Comparison of ENCODE assay signal across 9 cellular contexts in genomic region chr1:109371271-109371739, GRCh38. TPM values are rescaled to one million over a fixed set of nuclear protein-coding genes. Genes with fewer than 3 reads are reported as not detected.
DNase-seq lines count a peak whose midpoint lies in the region; ATAC-seq, FAIRE-seq and TF ChIP-seq lines count a peak whose summit lies in the region.
"Had no signal": no experiment of that assay in that cellular context is flagged by ENCODE, and none has a peak within 500 bp of the region (broad histone marks: within the 10 kb centered on the region; RNA-seq: fewer than 3 reads in every experiment).

No MANE protein-coding gene starts in this region.

- POLR2A ChIA-PET in GM12878 (lab: Charles Lee): no interaction called here
- POLR2A ChIA-PET in CD8-positive, alpha-beta memory T cell (lab: Charles Lee): no interaction called here

- no peak for TF ChIP-seq CTCF in GM12878 (IDR thresholded peaks at IDR 0.05 in 2 of 3, conservative IDR thresholded peaks at IDR 0.05 in 1 of 3; ENCODE audit: control insufficient read depth in 2 of 3, extremely low read depth in 1 of 3, insufficient read depth in 1 of 3, low read depth in 3 of 3, low read length in 3 of 3)
- TF ChIP-seq CTCF in lung (IDR thresholded peaks at IDR 0.05; ENCODE audit: control extremely low read depth, extremely low read depth): no peak
- no peak for TF ChIP-seq CTCF in vagina (IDR thresholded peaks at IDR 0.05)

- H3K9me3 ChIP-seq in GM12878 (replicated peaks; ENCODE audit: control insufficient read depth, insufficient read depth, low read length) (no peaks in the 10 kb centered on the region; the same call in 2 of the 3 replicates), lung (ENCODE audit: control insufficient read depth in 2 of 2, insufficient read depth in 1 of 2, low read length in 1 of 2) (no peaks in the 10 kb centered on the region), vagina (no peaks in the 10 kb centered on the region)
- no peaks in the 10 kb centered on the region for H3K9me3 ChIP-seq in CD8-positive, alpha-beta memory T cell (ENCODE audit: low read length)

- in situ Hi-C loops in GM12878 (cut with MboI): no loop called here

- SMC1A ChIA-PET in GM12878 (lab: Charles Lee; ENCODE audit: uncharacterized antibody, unreplicated experiment): no interaction called here

- no peaks in the 10 kb centered on the region for H3K9me3 Mint-ChIP-seq in CD8-positive, alpha-beta memory T cell

- RAD21 ChIA-PET in GM12878 (lab: Charles Lee; ENCODE audit: unreplicated experiment): interaction anchor here (1.4 kb wide), 1 partner anchor 13 kb away, joined by 3 read pairs; no protein-coding TSS in a partner anchor

- no peak overlapping the region for H3K4me3 Mint-ChIP-seq in CD8-positive, alpha-beta memory T cell

- no peak overlapping the region for H3K9ac ChIP-seq in GM12878 (ENCODE audit: control insufficient read depth, insufficient read depth, low read length)

- CTCF ChIA-PET in GM12878 (lab: Yijun Ruan, JAX): interaction anchor here (0.7 to 1.1 kb wide), 2 partner anchors 8 to 13 kb away, joined by 3 read pairs; no protein-coding TSS in a partner anchor
- CTCF ChIA-PET in CD8-positive, alpha-beta memory T cell (lab: Charles Lee): no interaction called here

- 0 out of 2 replicates have a peak overlapping the region, but pooled peaks have one; percentile 21 for H2AFZ ChIP-seq in GM12878 (ENCODE audit: control insufficient read depth, low read depth, low read length)

- BruUV-seq in GM12878 (replicated peaks; lab: Mats Ljungman, UMichigan): no TSS peak

- no peak for TF ChIP-seq EP300 in GM12878 (IDR thresholded peaks at IDR 0.05; ENCODE audit: borderline replicate concordance in 1 of 2, control insufficient read depth in 1 of 2, low read depth in 2 of 2, low read length in 2 of 2)

- H4K20me1 ChIP-seq in GM12878 (ENCODE audit: control insufficient read depth, insufficient read depth): no peaks in the 10 kb centered on the region

- peaks cover 17 to 50% of the 10 kb centered on the region in 2 donors for H3K27me3 Mint-ChIP-seq in CD8-positive, alpha-beta memory T cell

- no peaks in the 10 kb centered on the region for H3K36me3 ChIP-seq in GM12878 (ENCODE audit: control insufficient read depth in 2 of 2, insufficient read depth in 2 of 2, low read length in 1 of 2)
- peaks cover 13% of the 10 kb centered on the region in 2 donors for H3K36me3 ChIP-seq in lung (ENCODE audit: control insufficient read depth in 2 of 2, insufficient read depth in 2 of 2, low read length in 2 of 2)
- peaks cover 0 to 7% of the 10 kb centered on the region in 2 donors for H3K36me3 ChIP-seq in vagina
- H3K36me3 ChIP-seq in CD8-positive, alpha-beta memory T cell (ENCODE audit: insufficient read depth, low read length): no peaks in the 10 kb centered on the region

- peaks cover 0 to 1% (median 0%) of the 10 kb centered on the region in 3 donors for H3K36me3 Mint-ChIP-seq in CD8-positive, alpha-beta memory T cell
- H3K36me3 Mint-ChIP-seq: naive B cell had no signal

- no peaks in the 10 kb centered on the region for H3K79me2 ChIP-seq in GM12878 (ENCODE audit: control insufficient read depth, insufficient read depth, low read length)

- H3K27ac ChIP-seq in GM12878 (ENCODE audit: control insufficient read depth, insufficient read depth) (no peak overlapping the region), lung (ENCODE audit: low read depth in 1 of 2, low read length in 1 of 2) (peak overlapping the region; percentile 75 to 95), vagina (peak overlapping the region; percentile 69)
- no peak overlapping the region for H3K27ac ChIP-seq in CD8-positive, alpha-beta memory T cell (ENCODE audit: low read depth, low read length)

- no peak for TF ChIP-seq RAD21 in GM12878 (IDR thresholded peaks at IDR 0.05; ENCODE audit: insufficient read depth, low read depth, low read length)

- peak; percentile 30 for DNase-seq in stimulated activated CD4-positive, alpha-beta T cell treated with anti-CD3 and anti-CD28 coated beads, Interleukin-15, amount 100 ng/mL, for 24 hours
- no peak for DNase-seq in stimulated activated CD4-positive, alpha-beta T cell treated with anti-CD3 and anti-CD28 coated beads, Interleukin-12 subunit alpha, Interleukin-12 subunit beta, amount 100 ng/mL, for 4 hours
- DNase-seq in GM12878 (ENCODE audit: low read depth, low spot score) (no peak), lung (ENCODE audit: low spot score) (no peak), vagina (ENCODE audit: extremely low spot score in 2 of 2) (no peak), NCI-H2171 treated with DMSO at 0.1 percent for 48 hours (lab: John Stamatoyannopoulos, UW) (no peak)
- no peak for DNase-seq in CD8-positive, alpha-beta memory T cell
- DNase-seq: naive B cell had no signal

- H3K4me2 ChIP-seq in GM12878 (ENCODE audit: control insufficient read depth, insufficient read depth): 0 out of 2 replicates have a peak overlapping the region, but pooled peaks have one; percentile 39

- H3K4me3 ChIP-seq in GM12878 (no peak overlapping the region), lung (no peak overlapping the region), vagina (no peak overlapping the region)
- no peak overlapping the region for H3K4me3 ChIP-seq in CD8-positive, alpha-beta memory T cell (ENCODE audit: low read length)

- H3K4me1 ChIP-seq in GM12878 (ENCODE audit: control insufficient read depth, insufficient read depth, low read length) (peaks cover 9% of the 10 kb centered on the region; the same call in 1 of the 2 replicates), lung (ENCODE audit: control insufficient read depth in 2 of 2, insufficient read depth in 2 of 2, low read length in 2 of 2) (peaks cover 7 to 9% of the 10 kb centered on the region in 2 donors), vagina (peaks cover 14% of the 10 kb centered on the region)
- no peaks in the 10 kb centered on the region for H3K4me1 ChIP-seq in CD8-positive, alpha-beta memory T cell (ENCODE audit: insufficient read depth, low read length)

- intact Hi-C loops in GM12878 (cut with micrococcal nuclease; ENCODE audit: unreplicated experiment) (no loop called here), vagina (cut with DNase I) (no loop called here)

- peaks cover 3 to 12% (median 6%) of the 10 kb centered on the region in 3 donors for H3K4me1 Mint-ChIP-seq in CD8-positive, alpha-beta memory T cell

- WGBS in GM12878 (ENCODE audit: insufficient coverage, insufficient replicate concordance, low lambda C conversion rate, missing lambda C conversion rate): 40% methylated on average over 4 of the region's 4 CpGs
- 17 to 24% methylated on average over 4 of the region's 4 CpGs for WGBS in lung, 2 donors

- no peak overlapping the region for H3K27ac Mint-ChIP-seq in CD8-positive, alpha-beta memory T cell

- FAIRE-seq in GM12878 (lab: Jason Lieb, UNC): no peak

- TF ChIP-seq POLR2A in GM12878 (IDR thresholded peaks at IDR 0.05; ENCODE audit: low read depth, low read length) (no peak), vagina (IDR thresholded peaks at IDR 0.05) (no peak)

- ATAC-seq in GM12878 (peak; percentile 44), lung (ENCODE audit: insufficient read depth, low FRiP score) (peak; percentile 74), GM19463 (IDR thresholded peaks at IDR 0.05; ENCODE audit: unreplicated experiment) (no peak)

- H3K27me3 ChIP-seq in GM12878 (replicated peaks in 1 of 2; ENCODE audit: control insufficient read depth in 2 of 2, insufficient read depth in 2 of 2, low read length in 1 of 2): no peaks in the 10 kb centered on the region
- H3K27me3 ChIP-seq in lung (ENCODE audit: control insufficient read depth, insufficient read depth): no peaks in the 10 kb centered on the region
- H3K27me3 ChIP-seq in vagina: no peaks in the 10 kb centered on the region
- H3K27me3 ChIP-seq in CD8-positive, alpha-beta memory T cell (ENCODE audit: insufficient read depth, low read length, poor library complexity, severe bottlenecking): no peaks in the 10 kb centered on the region

RNA-seq across cellular contexts. Expression of gene SORT1, which starts 26.4 kb away (rescaled TPM):
- 2.6 and 2.9 TPM in 2 replicates for total RNA-seq in GM12878 (2013; cell fraction: nucleolus; rRNA removed)
- 0.27 and 0.28 TPM in 2 replicates for total RNA-seq in GM12878 (2014; rRNA removed)
- total RNA-seq in GM12878 (2014; rRNA removed; fragmentation: Illumina TruSeq; extraction: Trizol): 0.18 and 0.23 TPM in 2 replicates
- total RNA-seq in GM12878 (2021): 1.2 and 1.4 TPM in 2 replicates
- polyA plus RNA-seq in GM12878 (2011; ENCODE audit: low read depth): 0.77 TPM
- polyA plus RNA-seq in GM12878 (2011; rRNA removed): 0.33 and 0.62 TPM in 2 replicates
- 0.30 and 0.33 TPM in 2 replicates for polyA plus RNA-seq in GM12878 (2011; cell fraction: cytosol; rRNA removed)
- 0.25 and 0.53 TPM in 2 replicates for polyA plus RNA-seq in GM12878 (2011; cell fraction: nucleus; rRNA removed)
- polyA plus RNA-seq in GM12878 (2012): 1.2 TPM in 2 replicates
- 0.16 and 0.59 TPM in 2 replicates for polyA plus RNA-seq in GM12878 (2014; fragmentation: Illumina TruSeq; extraction: Trizol)
- under 1 TPM; 0.06 to 0.16 TPM for polyA plus RNA-seq in GM12878 (2014; fragmentation: Nextera tagmentation; extraction: Ambion mirVana)
- polyA plus RNA-seq in GM12878 (2014; rRNA removed): 0.39 and 0.42 TPM in 2 replicates
- polyA plus RNA-seq in GM12878 (2016; fragmentation: Nextera tagmentation; extraction: Ambion mirVana): 1 to 10 TPM in 1 of 2 experiments, not detected in 1; 1.9 TPM
- polyA minus RNA-seq in GM12878 (2011; rRNA and poly(A)+ RNA removed): 1.4 and 1.6 TPM in 2 replicates
- 1.1 and 2.6 TPM in 2 replicates for polyA minus RNA-seq in GM12878 (2011; cell fraction: cytosol; rRNA and poly(A)+ RNA removed)
- 0.36 and 2.6 TPM in 2 replicates for polyA minus RNA-seq in GM12878 (2011; cell fraction: nucleus; rRNA and poly(A)+ RNA removed)
- 100 to 1,000 TPM in 1 of 2 donors, 10 to 100 TPM in 1; 61.7 to 135 TPM for total RNA-seq in lung
- polyA plus RNA-seq in lung: 10 to 100 TPM; 39.0 to 53.1 TPM
- 30.7 TPM for total RNA-seq in vagina
- total RNA-seq in CD8-positive, alpha-beta memory T cell: 1 to 10 TPM; 3.0 to 3.9 TPM
- polyA plus RNA-seq in CD8-positive, alpha-beta memory T cell: 0.16 TPM

RNA-seq across cellular contexts. Expression of gene PSMA5, which starts 54.9 kb away (rescaled TPM):
- total RNA-seq in GM12878 (2013; cell fraction: nucleolus; rRNA removed): 44.7 and 51.5 TPM in 2 replicates
- total RNA-seq in GM12878 (2014; rRNA removed): 58.7 and 68.4 TPM in 2 replicates
- total RNA-seq in GM12878 (2014; rRNA removed; fragmentation: Illumina TruSeq; extraction: Trizol): 89.3 and 96.9 TPM in 2 replicates
- 166 and 170 TPM in 2 replicates for total RNA-seq in GM12878 (2021)
- 70.3 TPM for polyA plus RNA-seq in GM12878 (2011; ENCODE audit: low read depth)
- 203 and 210 TPM in 2 replicates for polyA plus RNA-seq in GM12878 (2011; rRNA removed)
- 138 and 147 TPM in 2 replicates for polyA plus RNA-seq in GM12878 (2011; cell fraction: cytosol; rRNA removed)
- polyA plus RNA-seq in GM12878 (2011; cell fraction: nucleus; rRNA removed): 80.0 and 90.5 TPM in 2 replicates
- 98.8 and 101 TPM in 2 replicates for polyA plus RNA-seq in GM12878 (2012)
- 146 and 154 TPM in 2 replicates for polyA plus RNA-seq in GM12878 (2014; fragmentation: Illumina TruSeq; extraction: Trizol)
- 100 to 1,000 TPM; 267 to 271 TPM for polyA plus RNA-seq in GM12878 (2014; fragmentation: Nextera tagmentation; extraction: Ambion mirVana)
- 124 and 141 TPM in 2 replicates for polyA plus RNA-seq in GM12878 (2014; rRNA removed)
- polyA plus RNA-seq in GM12878 (2016; fragmentation: Nextera tagmentation; extraction: Ambion mirVana): 100 to 1,000 TPM; 235 to 250 TPM
- 119 and 123 TPM in 2 replicates for polyA minus RNA-seq in GM12878 (2011; rRNA and poly(A)+ RNA removed)
- polyA minus RNA-seq in GM12878 (2011; cell fraction: cytosol; rRNA and poly(A)+ RNA removed): 49.6 and 52.4 TPM in 2 replicates
- polyA minus RNA-seq in GM12878 (2011; cell fraction: nucleus; rRNA and poly(A)+ RNA removed): 24.2 and 33.5 TPM in 2 replicates
- total RNA-seq in lung: 10 to 100 TPM; 33.8 to 93.0 TPM
- 10 to 100 TPM; 57.1 to 86.6 TPM for polyA plus RNA-seq in lung
- total RNA-seq in vagina: 23.1 TPM
- 100 to 1,000 TPM; 207 to 238 TPM for total RNA-seq in CD8-positive, alpha-beta memory T cell
- 120 TPM for polyA plus RNA-seq in CD8-positive, alpha-beta memory T cell

Comparison
In these comparisons a context has a peak if more than half of its experiments do, and no peak if none do; other contexts are left out.
1. H3K27ac ChIP-seq: peak in lung (2 of 2) and vagina (single experiment); none in GM12878 (single experiment) and CD8-positive, alpha-beta memory T cell (single experiment).